15 cellular contexts compared by ENCODE assay signal in genomic region chr3:105801397-105801796, GRCh38.
DNase-seq lines count a peak whose midpoint lies in the region; ATAC-seq and TF ChIP-seq lines count a peak whose summit lies in the region.
"Had no signal": no experiment of that assay in that cellular context is flagged by ENCODE, and none has a peak within 500 bp of the region (broad histone marks: within the 10 kb centered on the region; RNA-seq: fewer than 3 reads in every experiment).

No MANE protein-coding gene starts in this region.

- H3K4me3 ChIP-seq in gastrocnemius medialis, result no peak overlapping the region
- H3K4me3 ChIP-seq: gastroesophageal sphincter, pancreas, thoracic aorta had no signal

- intact Hi-C loops in activated CD4-positive, alpha-beta T cell treated with anti-CD3 and anti-CD28 coated beads, Interleukin-2, amount 10 ng/mL, durations not matched to agents 24 days and 14 days (cut with micrococcal nuclease), result no loop called here
- intact Hi-C loops in activated CD8-positive, alpha-beta T cell treated with anti-CD3 and anti-CD28 coated beads for 36 hours (cut with micrococcal nuclease), result loop anchor here (1.0 kb wide), 1 partner anchor 26 kb away; no protein-coding TSS in a partner anchor
- intact Hi-C loops in natural killer cell (cut with micrococcal nuclease), result no loop called here
- intact Hi-C loops in gastrocnemius medialis (cut with DNase I; ENCODE audit: low total_unique reads), result no loop called here

- ATAC-seq in GM21423 (IDR thresholded peaks at IDR 0.05; ENCODE audit: unreplicated experiment), result peak; percentile 23
- ATAC-seq in activated CD8-positive, alpha-beta T cell treated with anti-CD3 and anti-CD28 coated beads for 36 hours, result peak; percentile 71
- peak in 1 of 3 donors; percentile 28 for ATAC-seq in natural killer cell
- no peak for ATAC-seq in gastrocnemius medialis
- ATAC-seq in GM21717 (IDR thresholded peaks at IDR 0.05; ENCODE audit: unreplicated experiment), result no peak
- ATAC-seq: gastroesophageal sphincter, pancreas had no signal

- DNase-seq in activated CD4-positive, alpha-beta T cell treated with anti-CD3 and anti-CD28 coated beads, Interleukin-2, amount 10 ng/mL, durations not matched to agents 24 days and 14 days, result no peak
- DNase-seq in activated CD4-positive, alpha-beta T cell treated with anti-CD3 and anti-CD28 coated beads, Interleukin-2, amount 50 U/mL, for 1 hour, result no peak
- DNase-seq in activated CD8-positive, alpha-beta T cell treated with anti-CD3 and anti-CD28 coated beads for 36 hours, result peak; percentile 36
- DNase-seq in natural killer cell (no peak), gastrocnemius medialis (no peak), NCI-H187 treated with DMSO at 0.1 percent for 48 hours (lab: John Stamatoyannopoulos, UW) (no peak)
- DNase-seq: activated gamma-delta T cell treated with Interleukin-2 at 50 U/mL for 16 hours, dermis blood vessel endothelial cell, NCI-H1048, pancreas, RPMI8226 had no signal

- H3K27ac Mint-ChIP-seq in activated CD4-positive, alpha-beta T cell treated with anti-CD3 and anti-CD28 coated beads, Interleukin-2, amount 10 ng/mL, durations not matched to agents 24 days and 14 days, result peak overlapping the region; percentile 80
- peak overlapping the region; percentile 90 for H3K27ac Mint-ChIP-seq in activated CD8-positive, alpha-beta T cell treated with anti-CD3 and anti-CD28 coated beads for 36 hours
- H3K27ac Mint-ChIP-seq in natural killer cell, result peak overlapping the region; percentile 77 to 89

- peaks cover 12% of the 10 kb centered on the region for H3K9me3 Mint-ChIP-seq in activated CD4-positive, alpha-beta T cell treated with anti-CD3 and anti-CD28 coated beads, Interleukin-2, amount 10 ng/mL, durations not matched to agents 24 days and 14 days
- H3K9me3 Mint-ChIP-seq in activated CD8-positive, alpha-beta T cell treated with anti-CD3 and anti-CD28 coated beads for 36 hours, result peaks cover 9% of the 10 kb centered on the region
- H3K9me3 Mint-ChIP-seq in natural killer cell, result no peaks in the 10 kb centered on the region

- peaks cover 16 to 29% of the 10 kb centered on the region in 2 donors for H3K4me1 ChIP-seq in gastrocnemius medialis

- no peaks in the 10 kb centered on the region for H3K27me3 ChIP-seq in gastrocnemius medialis
- H3K27me3 ChIP-seq: gastroesophageal sphincter, pancreas had no signal

- in situ Hi-C loops in gastrocnemius medialis (cut with MboI; ENCODE audit: low sequenced_read_pairs in 4 of 4), result no loop called here

- CTCF ChIA-PET in activated CD8-positive, alpha-beta T cell treated with anti-CD3 and anti-CD28 coated beads for 36 hours (lab: Charles Lee), result interaction anchor here (1.6 kb wide), 2 partner anchors 13 to 22 kb away, joined by 5 read pairs; no protein-coding TSS in a partner anchor

- no peak overlapping the region for H3K27ac ChIP-seq in gastrocnemius medialis
- H3K27ac ChIP-seq: gastroesophageal sphincter, pancreas, thoracic aorta had no signal

- no peak for TF ChIP-seq CTCF in activated CD8-positive, alpha-beta T cell treated with anti-CD3 and anti-CD28 coated beads for 36 hours (IDR thresholded peaks at IDR 0.05)
- TF ChIP-seq CTCF in natural killer cell (IDR thresholded peaks at IDR 0.05) (no peak), gastrocnemius medialis (IDR thresholded peaks at IDR 0.05 in 4 of 5, conservative IDR thresholded peaks at IDR 0.05 in 1 of 5) (no peak)

- peak overlapping the region; percentile 43 for H3K4me3 Mint-ChIP-seq in activated CD4-positive, alpha-beta T cell treated with anti-CD3 and anti-CD28 coated beads, Interleukin-2, amount 10 ng/mL, durations not matched to agents 24 days and 14 days
- H3K4me3 Mint-ChIP-seq in activated CD8-positive, alpha-beta T cell treated with anti-CD3 and anti-CD28 coated beads for 36 hours, result peak overlapping the region; percentile 28
- H3K4me3 Mint-ChIP-seq in natural killer cell, result no peak overlapping the region

- H3K36me3 Mint-ChIP-seq in activated CD4-positive, alpha-beta T cell treated with anti-CD3 and anti-CD28 coated beads, Interleukin-2, amount 10 ng/mL, durations not matched to agents 24 days and 14 days (ENCODE audit: low read depth), result peaks cover 66% of the 10 kb centered on the region
- H3K36me3 Mint-ChIP-seq in activated CD8-positive, alpha-beta T cell treated with anti-CD3 and anti-CD28 coated beads for 36 hours (ENCODE audit: low read depth), result peaks cover 68% of the 10 kb centered on the region
- no peaks in the 10 kb centered on the region for H3K36me3 Mint-ChIP-seq in natural killer cell

- peaks cover 61% of the 10 kb centered on the region for H3K4me1 Mint-ChIP-seq in activated CD4-positive, alpha-beta T cell treated with anti-CD3 and anti-CD28 coated beads, Interleukin-2, amount 10 ng/mL, durations not matched to agents 24 days and 14 days
- H3K4me1 Mint-ChIP-seq in activated CD8-positive, alpha-beta T cell treated with anti-CD3 and anti-CD28 coated beads for 36 hours (ENCODE audit: low read depth), result peaks cover 84% of the 10 kb centered on the region
- H3K4me1 Mint-ChIP-seq in natural killer cell, result peaks cover 78 to 80% of the 10 kb centered on the region in 2 donors

- no peaks in the 10 kb centered on the region for H3K27me3 Mint-ChIP-seq in activated CD4-positive, alpha-beta T cell treated with anti-CD3 and anti-CD28 coated beads, Interleukin-2, amount 10 ng/mL, durations not matched to agents 24 days and 14 days
- no peaks in the 10 kb centered on the region for H3K27me3 Mint-ChIP-seq in activated CD8-positive, alpha-beta T cell treated with anti-CD3 and anti-CD28 coated beads for 36 hours
- H3K27me3 Mint-ChIP-seq in natural killer cell (ENCODE audit: low read depth in 2 of 2), result no peaks in the 10 kb centered on the region

- TF ChIP-seq POLR2A in gastrocnemius medialis (IDR thresholded peaks at IDR 0.05), result no peak

- H3K36me3 ChIP-seq in gastrocnemius medialis, result no peaks in the 10 kb centered on the region
- H3K36me3 ChIP-seq: gastroesophageal sphincter, pancreas, thoracic aorta had no signal

- POLR2A ChIA-PET in activated CD8-positive, alpha-beta T cell treated with anti-CD3 and anti-CD28 coated beads for 36 hours (lab: Charles Lee), result interaction anchor here (0.8 to 1.8 kb wide), 5 partner anchors 10 to 67 kb away, joined by 3 to 5 read pairs (median 3); no protein-coding TSS in a partner anchor

- H3K9me3 ChIP-seq in gastrocnemius medialis, result no peaks in the 10 kb centered on the region
- H3K9me3 ChIP-seq: gastroesophageal sphincter, pancreas, thoracic aorta had no signal

Comparison
In these comparisons a context has a peak if more than half of its experiments do, and no peak if none do; other contexts are left out.
1. ATAC-seq: peak in GM21423 (single experiment) and activated CD8-positive, alpha-beta T cell treated with anti-CD3 and anti-CD28 coated beads for 36 hours (single experiment); none in gastrocnemius medialis (0 of 2) and GM21717 (single experiment).
2. Peak in every context shown above with its lines, with median percentiles within 50 percentile points of each other: H3K27ac Mint-ChIP-seq.